Comparison of ENCODE assay signal across 10 cellular contexts in genomic region chr6:81238390-81238789, GRCh38.
"Had no signal": no experiment of that assay in that cellular context is flagged by ENCODE, and none has a peak within 500 bp of the region (broad histone marks: within the 10 kb centered on the region; RNA-seq: fewer than 3 reads in every experiment).

No MANE protein-coding gene starts in this region.

- H3K9ac ChIP-seq: GM23248 had no signal

- H3K4me1 ChIP-seq: HAP-1 had no signal

- H3K4me3 ChIP-seq: GM23248, HAP-1 had no signal

- H2AFZ ChIP-seq: GM23248 had no signal

- H3K27ac ChIP-seq: GM23248, HL-60 had no signal

- H3K9me3 ChIP-seq: HAP-1 had no signal

- DNase-seq: GM23248, GOT3, H7, HFFc6, KBM-7 had no signal

- H3K27ac Mint-ChIP-seq: HFFc6, IgD-negative memory B cell had no signal

- H3K4me3 Mint-ChIP-seq: HFFc6, IgD-negative memory B cell had no signal

- H3K9me3 Mint-ChIP-seq: HFFc6 had no signal

- H3K4me1 Mint-ChIP-seq: IgD-negative memory B cell had no signal

- ATAC-seq: HCT116, HepG2 had no signal

- H3K36me3 Mint-ChIP-seq: IgD-negative memory B cell had no signal

- H3K27me3 Mint-ChIP-seq: IgD-negative memory B cell had no signal

- H3K36me3 ChIP-seq: HAP-1 had no signal
